13 cellular contexts compared by ENCODE assay signal in the genomic region with DNA sequence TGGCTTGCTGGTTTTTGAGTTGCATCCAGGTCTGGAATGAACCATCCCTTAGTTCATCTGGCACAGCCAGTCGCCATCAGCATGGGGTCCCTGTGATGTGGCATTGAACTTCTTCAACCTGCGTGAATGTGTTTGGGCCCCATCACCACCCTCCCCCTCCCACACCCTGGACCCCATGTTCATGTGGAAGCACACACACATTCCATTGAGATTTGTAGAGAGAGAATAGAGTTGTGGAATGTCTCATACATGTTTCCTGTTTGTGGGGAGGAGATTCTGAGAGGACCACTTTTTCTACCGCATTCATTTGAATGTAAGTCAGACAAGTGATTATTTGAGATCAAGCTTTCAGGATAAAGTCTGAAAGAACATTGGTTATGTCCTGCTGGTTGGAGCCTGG.
DNase-seq lines count a peak whose midpoint lies in the region; ATAC-seq, FAIRE-seq and TF ChIP-seq lines count a peak whose summit lies in the region.
"Had no signal": no experiment of that assay in that cellular context is flagged by ENCODE, and none has a peak within 500 bp of the region (broad histone marks: within the 10 kb centered on the region; RNA-seq: fewer than 3 reads in every experiment).

No MANE protein-coding gene starts in this region.

- TF ChIP-seq CTCF in right lobe of liver (IDR thresholded peaks at IDR 0.05) = no peak
- no peak for TF ChIP-seq CTCF in HepG2 (CRISPR knock-in tag; IDR thresholded peaks at IDR 0.05)
- no peak for TF ChIP-seq CTCF in upper lobe of left lung (IDR thresholded peaks at IDR 0.05)

- H3K27ac ChIP-seq in right lobe of liver = peak overlapping the region in 2 of 3 donors; percentile 7 to 71
- no peak overlapping the region for H3K27ac ChIP-seq in HepG2 (ENCODE audit: extremely low read length, insufficient read depth, low read length)
- H3K27ac ChIP-seq in upper lobe of left lung = peak overlapping the region; percentile 47 to 82 (median 75)
- H3K27ac ChIP-seq: VCaP had no signal

- no peak for FAIRE-seq in HepG2 (lab: Jason Lieb, UNC)

- WGBS in right lobe of liver (ENCODE audit: insufficient coverage, low coverage, low lambda C conversion rate, missing lambda C conversion rate) = 45% methylated on average over 3 of the region's 3 CpGs
- WGBS in HepG2 (ENCODE audit: low lambda C conversion rate) = 96% methylated on average over 3 of the region's 3 CpGs
- WGBS in upper lobe of left lung, 2 donors = 63 to 74% methylated on average over 3 of the region's 3 CpGs

- H3K4me1 ChIP-seq in right lobe of liver (peaks cover 0 to 72% (median 29%) of the 10 kb centered on the region in 4 donors), HepG2 (ENCODE audit: insufficient read depth, low read length) (peaks cover 83% of the 10 kb centered on the region), upper lobe of left lung (peaks cover 75 to 96% (median 83%) of the 10 kb centered on the region in 4 donors)

- intact Hi-C loops in right lobe of liver (cut with DNase I) (no loop called here), HepG2 (cut with micrococcal nuclease; ENCODE audit: unreplicated experiment) (no loop called here)

- no peak overlapping the region for H3K9ac ChIP-seq in HepG2 (ENCODE audit: insufficient read depth, low read depth, low read length)

- H3K4me3 ChIP-seq in right lobe of liver (no peak overlapping the region), HepG2 (replicated peaks in 1 of 3; ENCODE audit: insufficient read depth in 1 of 3, low read depth in 2 of 3, low read length in 3 of 3) (no peak overlapping the region), upper lobe of left lung (no peak overlapping the region), H7 (ENCODE audit: insufficient read depth, low read depth, low read length) (no peak overlapping the region)
- H3K4me3 ChIP-seq: sigmoid colon had no signal

- H4K20me1 ChIP-seq in HepG2 (ENCODE audit: insufficient read depth, low read length) = peaks cover 100% of the 10 kb centered on the region

- H3K27me3 ChIP-seq in right lobe of liver = no peaks in the 10 kb centered on the region
- H3K27me3 ChIP-seq in HepG2 (ENCODE audit: control insufficient read depth in 1 of 2, insufficient read depth in 2 of 2, low read length in 2 of 2) = no peaks in the 10 kb centered on the region
- no peaks in the 10 kb centered on the region for H3K27me3 ChIP-seq in upper lobe of left lung
- H3K27me3 ChIP-seq in H7 (ENCODE audit: control insufficient read depth, insufficient read depth, low read length) = no peaks in the 10 kb centered on the region
- H3K27me3 ChIP-seq: sigmoid colon had no signal

- POLR2A ChIA-PET in HepG2 (lab: Yijun Ruan, JAX) = interaction anchor here (2.6 kb wide), 1 partner anchor 13 kb away, joined by 8 read pairs; no protein-coding TSS in a partner anchor

- H3K4me3 Mint-ChIP-seq in activated naive CD8-positive, alpha-beta T cell treated with anti-CD3 and anti-CD28 coated beads, Interleukin-2, amount 50 U/mL, for 24 hours = peak overlapping the region; percentile 39
- H3K4me3 Mint-ChIP-seq in memory B cell = no peak overlapping the region

- no peak overlapping the region for H2AFZ ChIP-seq in HepG2 (ENCODE audit: low read length)

- CTCF ChIA-PET in HepG2 (lab: Yijun Ruan, JAX; ENCODE audit: low intra/inter-chr PET ratio, low total read pairs) = no interaction called here

- no peaks in the 10 kb centered on the region for H3K36me3 ChIP-seq in right lobe of liver
- peaks cover 24 to 68% of the 10 kb centered on the region in 2 experiments for H3K36me3 ChIP-seq in HepG2 (replicated peaks in 1 of 2; ENCODE audit: control insufficient read depth in 1 of 2, insufficient read depth in 2 of 2, low read length in 2 of 2)
- no peaks in the 10 kb centered on the region for H3K36me3 ChIP-seq in upper lobe of left lung
- no peaks in the 10 kb centered on the region; the same call in 1 of the 2 replicates for H3K36me3 ChIP-seq in H7 (replicated peaks; ENCODE audit: control insufficient read depth, insufficient read depth, low read length)
- H3K36me3 ChIP-seq: sigmoid colon had no signal

- H3K4me2 ChIP-seq in HepG2 (ENCODE audit: low read depth, low read length) = no peak overlapping the region

- DNase-seq in right lobe of liver (no peak), HepG2 (ENCODE audit: low spot score) (no peak), memory B cell (ENCODE audit: low spot score in 2 of 2) (no peak), upper lobe of left lung (no peak), H7 (no peak), SHP77 treated with DMSO at 0.1 percent for 48 hours (lab: John Stamatoyannopoulos, UW) (no peak)
- no peak for DNase-seq in activated naive CD8-positive, alpha-beta T cell treated with anti-CD3 and anti-CD28 coated beads, Interleukin-2, amount 50 U/mL, for 24 hours
- DNase-seq: effector memory CD4-positive, alpha-beta T cell; midbrain; RPMI8226; sigmoid colon had no signal

- TF ChIP-seq POLR2A in right lobe of liver (IDR thresholded peaks at IDR 0.05) (no peak), HepG2 (IDR thresholded peaks at IDR 0.05; ENCODE audit: insufficient read depth in 1 of 2, low read depth in 2 of 2, low read length in 2 of 2) (no peak), upper lobe of left lung (IDR thresholded peaks at IDR 0.05) (no peak)

- TF ChIP-seq RAD21 in HepG2 (CRISPR knock-in tag; IDR thresholded peaks at IDR 0.05) = no peak

- no peak for TF ChIP-seq EP300 in HepG2 (IDR thresholded peaks at IDR 0.05; ENCODE audit: low read depth in 2 of 2, low read length in 2 of 2)
- no peak for TF ChIP-seq EP300 in HepG2 (CRISPR knock-in tag; IDR thresholded peaks at IDR 0.05; ENCODE audit: borderline replicate concordance)
- TF ChIP-seq EP300 in upper lobe of left lung (IDR thresholded peaks at IDR 0.05) = no peak

- H3K27me3 Mint-ChIP-seq in activated naive CD8-positive, alpha-beta T cell treated with anti-CD3 and anti-CD28 coated beads, Interleukin-2, amount 50 U/mL, for 24 hours = no peaks in the 10 kb centered on the region
- no peaks in the 10 kb centered on the region for H3K27me3 Mint-ChIP-seq in memory B cell

- peaks cover 85% of the 10 kb centered on the region for H3K4me1 Mint-ChIP-seq in activated naive CD8-positive, alpha-beta T cell treated with anti-CD3 and anti-CD28 coated beads, Interleukin-2, amount 50 U/mL, for 24 hours
- peaks cover 54% of the 10 kb centered on the region for H3K4me1 Mint-ChIP-seq in memory B cell

- ATAC-seq in right lobe of liver (no peak), HepG2 (no peak), memory B cell (ENCODE audit: low read depth) (no peak), upper lobe of left lung (ENCODE audit: low FRiP score in 2 of 2) (no peak), GM21367 (IDR thresholded peaks at IDR 0.05; ENCODE audit: unreplicated experiment) (no peak)
- no peak for ATAC-seq in activated naive CD8-positive, alpha-beta T cell treated with anti-CD3 and anti-CD28 coated beads, Interleukin-2, amount 50 U/mL, for 24 hours

- H3K9me3 Mint-ChIP-seq in activated naive CD8-positive, alpha-beta T cell treated with anti-CD3 and anti-CD28 coated beads, Interleukin-2, amount 50 U/mL, for 24 hours = no peaks in the 10 kb centered on the region
- no peaks in the 10 kb centered on the region for H3K9me3 Mint-ChIP-seq in memory B cell

- peak overlapping the region; percentile 86 for H3K27ac Mint-ChIP-seq in activated naive CD8-positive, alpha-beta T cell treated with anti-CD3 and anti-CD28 coated beads, Interleukin-2, amount 50 U/mL, for 24 hours
- peak overlapping the region; percentile 72 for H3K27ac Mint-ChIP-seq in memory B cell

- H3K79me2 ChIP-seq in HepG2 (ENCODE audit: insufficient read depth, low read length) = peaks cover 100% of the 10 kb centered on the region

- in situ Hi-C loops in HepG2 (cut with HindIII; ENCODE audit: extremely low pct_ligation_motif_present, low pct_unique_long_range_greater_than_20kb) = no loop called here

- no peaks in the 10 kb centered on the region for H3K9me3 ChIP-seq in right lobe of liver
- H3K9me3 ChIP-seq in HepG2 (ENCODE audit: low read length) = no peaks in the 10 kb centered on the region
- H3K9me3 ChIP-seq in upper lobe of left lung = no peaks in the 10 kb centered on the region
- H3K9me3 ChIP-seq: sigmoid colon had no signal

- H3K36me3 Mint-ChIP-seq in activated naive CD8-positive, alpha-beta T cell treated with anti-CD3 and anti-CD28 coated beads, Interleukin-2, amount 50 U/mL, for 24 hours (ENCODE audit: low read depth) = peaks cover 3% of the 10 kb centered on the region
- peaks cover 11% of the 10 kb centered on the region for H3K36me3 Mint-ChIP-seq in memory B cell

- BruUV-seq in HepG2 (replicated peaks; lab: Mats Ljungman, UMichigan) = no TSS peak

TF ChIP-seq in HepG2, 621 proteins besides CTCF, POLR2A, EP300 and RAD21 (continues in another document):
- TF ChIP-seq ZNF674 (CRISPR knock-in tag; IDR thresholded peaks at IDR 0.05; ENCODE audit: low read depth) (no peak), NCOR1 (IDR thresholded peaks at IDR 0.05; ENCODE audit: borderline replicate concordance, low read length) (no peak), RXRA (CRISPR knock-in tag; IDR thresholded peaks at IDR 0.05) (no peak), DNMT3B (CRISPR knock-in tag; conservative IDR thresholded peaks at IDR 0.05) (no peak), ZKSCAN8 (CRISPR knock-in tag; IDR thresholded peaks at IDR 0.05; ENCODE audit: borderline replicate concordance) (no peak), ATF7 (IDR thresholded peaks at IDR 0.05) (no peak), ATF7 (CRISPR knock-in tag; IDR thresholded peaks at IDR 0.05) (no peak), BCL6 (CRISPR knock-in tag; IDR thresholded peaks at IDR 0.05) (no peak), BHLHE40 (IDR thresholded peaks at IDR 0.05; ENCODE audit: low read length) (no peak), ZNF138 (CRISPR knock-in tag; IDR thresholded peaks at IDR 0.05; ENCODE audit: low read depth) (no peak)
- TF ChIP-seq, protein P1, sequence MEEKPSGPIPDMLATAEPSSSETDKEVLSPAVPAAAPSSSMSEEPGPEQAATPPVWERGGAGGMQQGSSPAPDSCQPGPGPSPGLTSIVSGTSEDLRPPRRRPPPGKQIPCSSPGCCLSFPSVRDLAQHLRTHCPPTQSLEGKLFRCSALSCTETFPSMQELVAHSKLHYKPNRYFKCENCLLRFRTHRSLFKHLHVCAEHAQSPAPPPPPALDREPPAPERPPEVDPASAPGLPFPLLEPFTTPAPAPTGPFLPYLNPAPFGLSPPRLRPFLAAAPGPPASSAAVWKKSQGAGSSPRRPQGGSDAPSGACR (CRISPR knock-in tag; IDR thresholded peaks at IDR 0.05) = no peak
- TF ChIP-seq, protein P2, sequence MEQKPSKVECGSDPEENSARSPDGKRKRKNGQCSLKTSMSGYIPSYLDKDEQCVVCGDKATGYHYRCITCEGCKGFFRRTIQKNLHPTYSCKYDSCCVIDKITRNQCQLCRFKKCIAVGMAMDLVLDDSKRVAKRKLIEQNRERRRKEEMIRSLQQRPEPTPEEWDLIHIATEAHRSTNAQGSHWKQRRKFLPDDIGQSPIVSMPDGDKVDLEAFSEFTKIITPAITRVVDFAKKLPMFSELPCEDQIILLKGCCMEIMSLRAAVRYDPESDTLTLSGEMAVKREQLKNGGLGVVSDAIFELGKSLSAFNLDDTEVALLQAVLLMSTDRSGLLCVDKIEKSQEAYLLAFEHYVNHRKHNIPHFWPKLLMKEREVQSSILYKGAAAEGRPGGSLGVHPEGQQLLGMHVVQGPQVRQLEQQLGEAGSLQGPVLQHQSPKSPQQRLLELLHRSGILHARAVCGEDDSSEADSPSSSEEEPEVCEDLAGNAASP (CRISPR knock-in tag; IDR thresholded peaks at IDR 0.05; ENCODE audit: borderline replicate concordance) = no peak
